ENCODE assay signal across 24 cellular contexts in genomic region chr1:32686387-32686786, GRCh38. TPM values are rescaled to one million over a fixed set of nuclear protein-coding genes. Genes with fewer than 3 reads are reported as not detected.
"Had no signal": no experiment of that assay in that cellular context is flagged by ENCODE, and none has a peak within 500 bp of the region (broad histone marks: within the 10 kb centered on the region; RNA-seq: fewer than 3 reads in every experiment).

No MANE protein-coding gene starts in this region.

- DNase-seq: activated CD4-positive, alpha-beta T cell treated with anti-CD3 and anti-CD28 coated beads, Interleukin-2, amount 10 ng/mL, durations not matched to agents 24 days and 14 days; activated CD4-positive, CD25-positive, alpha-beta regulatory T cell; activated gamma-delta T cell; activated naive CD4-positive, alpha-beta T cell treated with anti-CD3 and anti-CD28 coated beads, Interleukin-2, amount 50 U/mL, for 16 hours; colonic mucosa; dorsolateral prefrontal cortex; effector memory CD8-positive, alpha-beta T cell; immature natural killer cell; naive thymus-derived CD8-positive, alpha-beta T cell; ovary; right cardiac atrium; SJCRH30; stimulated activated CD4-positive, alpha-beta T cell treated with anti-CD3 and anti-CD28 coated beads, Interleukin-1b, Interleukin-23, amount 100 ng/mL, for 48 hours; substantia nigra; T1000; tibial artery had no signal

- H3K27ac ChIP-seq: adrenal gland, colonic mucosa, neural progenitor cell, ovary, SJCRH30, tibial artery had no signal

- H3K4me1 Mint-ChIP-seq: immature natural killer cell; naive thymus-derived CD8-positive, alpha-beta T cell; neural progenitor cell had no signal

- H3K27me3 ChIP-seq: adrenal gland, breast epithelium, colonic mucosa, dorsolateral prefrontal cortex, neural progenitor cell, ovary, SJCRH30, tibial artery had no signal

- H3K27ac Mint-ChIP-seq: activated CD4-positive, alpha-beta T cell treated with anti-CD3 and anti-CD28 coated beads, Interleukin-2, amount 10 ng/mL, durations not matched to agents 24 days and 14 days; neural progenitor cell; stimulated activated naive CD8-positive, alpha-beta T cell treated with anti-CD3 and anti-CD28 coated beads, Interleukin-15, Interleukin-2, amounts not matched to agents 100 ng/mL and 50 ng/mL, for 24 hours had no signal

- H3K4me1 ChIP-seq: neural progenitor cell, SJCRH30 had no signal

- H3K4me3 ChIP-seq: adrenal gland, breast epithelium, colonic mucosa, dorsolateral prefrontal cortex, lung, neural progenitor cell, ovary, SJCRH30, tibial artery had no signal

- ATAC-seq: effector memory CD8-positive, alpha-beta T cell; left lobe of liver; naive thymus-derived CD8-positive, alpha-beta T cell; right cardiac atrium had no signal

- H3K9me3 Mint-ChIP-seq: activated CD4-positive, alpha-beta T cell treated with anti-CD3 and anti-CD28 coated beads, Interleukin-2, amount 10 ng/mL, durations not matched to agents 24 days and 14 days; effector memory CD8-positive, alpha-beta T cell; immature natural killer cell; naive thymus-derived CD8-positive, alpha-beta T cell; neural progenitor cell; stimulated activated naive CD8-positive, alpha-beta T cell treated with anti-CD3 and anti-CD28 coated beads, Interleukin-15, Interleukin-2, amounts not matched to agents 100 ng/mL and 50 ng/mL, for 24 hours had no signal

- H3K27me3 Mint-ChIP-seq: activated CD4-positive, alpha-beta T cell treated with anti-CD3 and anti-CD28 coated beads, Interleukin-2, amount 10 ng/mL, durations not matched to agents 24 days and 14 days; effector memory CD8-positive, alpha-beta T cell; naive thymus-derived CD8-positive, alpha-beta T cell; stimulated activated naive CD8-positive, alpha-beta T cell treated with anti-CD3 and anti-CD28 coated beads, Interleukin-15, Interleukin-2, amounts not matched to agents 100 ng/mL and 50 ng/mL, for 24 hours had no signal

- H3K36me3 ChIP-seq: breast epithelium, colonic mucosa, ovary had no signal

- H3K4me3 Mint-ChIP-seq: activated CD4-positive, alpha-beta T cell treated with anti-CD3 and anti-CD28 coated beads, Interleukin-2, amount 10 ng/mL, durations not matched to agents 24 days and 14 days; effector memory CD8-positive, alpha-beta T cell; immature natural killer cell; naive thymus-derived CD8-positive, alpha-beta T cell; neural progenitor cell; stimulated activated naive CD8-positive, alpha-beta T cell treated with anti-CD3 and anti-CD28 coated beads, Interleukin-15, Interleukin-2, amounts not matched to agents 100 ng/mL and 50 ng/mL, for 24 hours had no signal

- H3K9me3 ChIP-seq: adrenal gland, breast epithelium, colonic mucosa, ovary, SJCRH30, tibial artery had no signal

RNA-seq across cellular contexts. Expression of gene SYNC, which starts 16.2 kb away (rescaled TPM):
- total RNA-seq: activated CD4-positive, alpha-beta T cell treated with anti-CD3 and anti-CD28 coated beads, Interleukin-2, amount 10 ng/mL, durations not matched to agents 24 days and 14 days; activated CD8-positive, alpha-beta memory T cell treated with anti-CD3 and anti-CD28 coated beads for 36 hours; naive thymus-derived CD8-positive, alpha-beta T cell; T-helper 1 cell treated with Interleukin-12 subunit alpha and Interleukin-12 subunit beta and Interleukin-4 antibody, amounts not matched to agents 30 ng/mL and 1 ng/mL, for 36 hours had no signal
